2 cellular contexts compared by ENCODE assay signal in the genomic region with DNA sequence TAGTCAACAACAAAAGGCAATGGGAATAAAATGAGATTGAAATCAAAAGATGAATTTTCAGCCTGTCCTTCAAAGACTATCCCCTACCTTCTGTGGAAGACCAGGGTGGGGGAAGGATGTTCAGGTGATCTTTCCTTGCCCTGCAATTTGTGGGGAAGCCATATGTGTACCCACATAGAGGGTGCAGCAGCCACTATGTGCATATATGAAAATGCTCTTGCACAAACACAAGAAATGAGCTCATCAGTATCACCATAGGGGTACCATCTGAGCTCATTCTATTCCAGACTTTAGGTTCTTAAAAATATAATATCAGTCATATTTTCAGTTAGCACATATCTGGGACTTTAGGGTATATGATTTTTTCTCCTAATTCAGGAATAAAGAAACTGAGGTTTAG.
TF ChIP-seq lines count a peak whose summit lies in the region.

No MANE protein-coding gene starts in this region.

TF ChIP-seq in liver, 16 proteins besides CTCF, POLR2A, EP300 and RAD21:
- no peak for TF ChIP-seq YY1 (IDR thresholded peaks at IDR 0.05)
- no peak for TF ChIP-seq NR2F2 (IDR thresholded peaks at IDR 0.05)
- no peak for TF ChIP-seq FOXA2 (IDR thresholded peaks at IDR 0.05)
- TF ChIP-seq, protein P1, sequence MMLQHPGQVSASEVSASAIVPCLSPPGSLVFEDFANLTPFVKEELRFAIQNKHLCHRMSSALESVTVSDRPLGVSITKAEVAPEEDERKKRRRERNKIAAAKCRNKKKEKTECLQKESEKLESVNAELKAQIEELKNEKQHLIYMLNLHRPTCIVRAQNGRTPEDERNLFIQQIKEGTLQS (IDR thresholded peaks at IDR 0.05), result no peak
- no peak for TF ChIP-seq JUND (IDR thresholded peaks at IDR 0.05)
- TF ChIP-seq, protein P2, sequence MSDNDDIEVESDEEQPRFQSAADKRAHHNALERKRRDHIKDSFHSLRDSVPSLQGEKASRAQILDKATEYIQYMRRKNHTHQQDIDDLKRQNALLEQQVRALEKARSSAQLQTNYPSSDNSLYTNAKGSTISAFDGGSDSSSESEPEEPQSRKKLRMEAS (IDR thresholded peaks at IDR 0.05), result no peak
- no peak for TF ChIP-seq GABPA (IDR thresholded peaks at IDR 0.05 in 1 of 2, conservative IDR thresholded peaks at IDR 0.05 in 1 of 2)
- no peak for TF ChIP-seq HNF4G (IDR thresholded peaks at IDR 0.05)
- TF ChIP-seq, protein P3, sequence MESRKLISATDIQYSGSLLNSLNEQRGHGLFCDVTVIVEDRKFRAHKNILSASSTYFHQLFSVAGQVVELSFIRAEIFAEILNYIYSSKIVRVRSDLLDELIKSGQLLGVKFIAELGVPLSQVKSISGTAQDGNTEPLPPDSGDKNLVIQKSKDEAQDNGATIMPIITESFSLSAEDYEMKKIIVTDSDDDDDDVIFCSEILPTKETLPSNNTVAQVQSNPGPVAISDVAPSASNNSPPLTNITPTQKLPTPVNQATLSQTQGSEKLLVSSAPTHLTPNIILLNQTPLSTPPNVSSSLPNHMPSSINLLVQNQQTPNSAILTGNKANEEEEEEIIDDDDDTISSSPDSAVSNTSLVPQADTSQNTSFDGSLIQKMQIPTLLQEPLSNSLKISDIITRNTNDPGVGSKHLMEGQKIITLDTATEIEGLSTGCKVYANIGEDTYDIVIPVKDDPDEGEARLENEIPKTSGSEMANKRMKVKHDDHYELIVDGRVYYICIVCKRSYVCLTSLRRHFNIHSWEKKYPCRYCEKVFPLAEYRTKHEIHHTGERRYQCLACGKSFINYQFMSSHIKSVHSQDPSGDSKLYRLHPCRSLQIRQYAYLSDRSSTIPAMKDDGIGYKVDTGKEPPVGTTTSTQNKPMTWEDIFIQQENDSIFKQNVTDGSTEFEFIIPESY (IDR thresholded peaks at IDR 0.05), result no peak
- TF ChIP-seq TAF1 (conservative IDR thresholded peaks at IDR 0.05), result no peak
- no peak for TF ChIP-seq EGR1 (IDR thresholded peaks at IDR 0.05; ENCODE audit: low read depth in 2 of 2)
- TF ChIP-seq FOXA1 (IDR thresholded peaks at IDR 0.05), result no peak
- TF ChIP-seq HNF4A (conservative IDR thresholded peaks at IDR 0.05), result no peak
- no peak for TF ChIP-seq RXRA (IDR thresholded peaks at IDR 0.05)
- no peak for TF ChIP-seq SP1 (IDR thresholded peaks at IDR 0.05)
- TF ChIP-seq, protein P4, sequence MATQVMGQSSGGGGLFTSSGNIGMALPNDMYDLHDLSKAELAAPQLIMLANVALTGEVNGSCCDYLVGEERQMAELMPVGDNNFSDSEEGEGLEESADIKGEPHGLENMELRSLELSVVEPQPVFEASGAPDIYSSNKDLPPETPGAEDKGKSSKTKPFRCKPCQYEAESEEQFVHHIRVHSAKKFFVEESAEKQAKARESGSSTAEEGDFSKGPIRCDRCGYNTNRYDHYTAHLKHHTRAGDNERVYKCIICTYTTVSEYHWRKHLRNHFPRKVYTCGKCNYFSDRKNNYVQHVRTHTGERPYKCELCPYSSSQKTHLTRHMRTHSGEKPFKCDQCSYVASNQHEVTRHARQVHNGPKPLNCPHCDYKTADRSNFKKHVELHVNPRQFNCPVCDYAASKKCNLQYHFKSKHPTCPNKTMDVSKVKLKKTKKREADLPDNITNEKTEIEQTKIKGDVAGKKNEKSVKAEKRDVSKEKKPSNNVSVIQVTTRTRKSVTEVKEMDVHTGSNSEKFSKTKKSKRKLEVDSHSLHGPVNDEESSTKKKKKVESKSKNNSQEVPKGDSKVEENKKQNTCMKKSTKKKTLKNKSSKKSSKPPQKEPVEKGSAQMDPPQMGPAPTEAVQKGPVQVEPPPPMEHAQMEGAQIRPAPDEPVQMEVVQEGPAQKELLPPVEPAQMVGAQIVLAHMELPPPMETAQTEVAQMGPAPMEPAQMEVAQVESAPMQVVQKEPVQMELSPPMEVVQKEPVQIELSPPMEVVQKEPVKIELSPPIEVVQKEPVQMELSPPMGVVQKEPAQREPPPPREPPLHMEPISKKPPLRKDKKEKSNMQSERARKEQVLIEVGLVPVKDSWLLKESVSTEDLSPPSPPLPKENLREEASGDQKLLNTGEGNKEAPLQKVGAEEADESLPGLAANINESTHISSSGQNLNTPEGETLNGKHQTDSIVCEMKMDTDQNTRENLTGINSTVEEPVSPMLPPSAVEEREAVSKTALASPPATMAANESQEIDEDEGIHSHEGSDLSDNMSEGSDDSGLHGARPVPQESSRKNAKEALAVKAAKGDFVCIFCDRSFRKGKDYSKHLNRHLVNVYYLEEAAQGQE (IDR thresholded peaks at IDR 0.05), result no peak

TF ChIP-seq in HepG2, 621 proteins besides CTCF, POLR2A, EP300 and RAD21:
- TF ChIP-seq, protein P5, sequence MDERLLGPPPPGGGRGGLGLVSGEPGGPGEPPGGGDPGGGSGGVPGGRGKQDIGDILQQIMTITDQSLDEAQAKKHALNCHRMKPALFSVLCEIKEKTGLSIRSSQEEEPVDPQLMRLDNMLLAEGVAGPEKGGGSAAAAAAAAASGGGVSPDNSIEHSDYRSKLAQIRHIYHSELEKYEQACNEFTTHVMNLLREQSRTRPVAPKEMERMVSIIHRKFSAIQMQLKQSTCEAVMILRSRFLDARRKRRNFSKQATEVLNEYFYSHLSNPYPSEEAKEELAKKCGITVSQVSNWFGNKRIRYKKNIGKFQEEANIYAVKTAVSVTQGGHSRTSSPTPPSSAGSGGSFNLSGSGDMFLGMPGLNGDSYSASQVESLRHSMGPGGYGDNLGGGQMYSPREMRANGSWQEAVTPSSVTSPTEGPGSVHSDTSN (CRISPR knock-in tag; IDR thresholded peaks at IDR 0.05), result no peak
- TF ChIP-seq ZNF629 (CRISPR knock-in tag; conservative IDR thresholded peaks at IDR 0.05) (no peak), ZZZ3 (CRISPR knock-in tag; IDR thresholded peaks at IDR 0.05; ENCODE audit: borderline replicate concordance) (no peak)
